In genomic region chr17:7014261-7014994, GRCh38 we compare ENCODE assay signal across 8 cellular contexts. TPM values are rescaled to one million over a fixed set of nuclear protein-coding genes. Genes with fewer than 3 reads are reported as not detected.
A peak's percentile ranks its signal among the peaks of the same experiment; 100 is the strongest.
DNase-seq lines count a peak whose midpoint lies in the region; TF ChIP-seq lines count a peak whose summit lies in the region.

No MANE protein-coding gene starts in this region.

- H3K4me1 ChIP-seq in neuron (ENCODE audit: insufficient read depth, low read length) = peaks cover 55% of the 10 kb centered on the region

- DNase-seq in GDM1 (lab: John Stamatoyannopoulos, UW) (peak; percentile 98), H7 (peak; percentile 97), LoVo (ENCODE audit: low spot score) (peak; percentile 96), activated gamma-delta T cell (lab: John Stamatoyannopoulos, UW) (peak; percentile 97), fibroblast of villous mesenchyme (ENCODE audit: low read depth) (peak; percentile 98), stromal cell of bone marrow (ENCODE audit: low read depth) (peak; percentile 94)

- H3K4me3 ChIP-seq in H7 (ENCODE audit: insufficient read depth, low read depth, low read length) (peak overlapping the region; percentile 84), fibroblast of villous mesenchyme (ENCODE audit: low read depth, low read length) (peak overlapping the region; percentile 98), neuron (ENCODE audit: low read length) (peak overlapping the region; percentile 100)

- H3K36me3 ChIP-seq in H7 (replicated peaks; ENCODE audit: control insufficient read depth, insufficient read depth, low read length) = peaks cover 3% of the 10 kb centered on the region
- peaks cover 10% of the 10 kb centered on the region for H3K36me3 ChIP-seq in neuron (ENCODE audit: insufficient read depth, low read length)

- peak; percentile 59 for TF ChIP-seq CTCF in fibroblast of villous mesenchyme (IDR thresholded peaks at IDR 0.05; ENCODE audit: insufficient read depth, low read depth, low read length)

- H2AFZ ChIP-seq in neuron (ENCODE audit: low read depth, low read length) = peak overlapping the region; percentile 31

- H3K27me3 ChIP-seq in H7 (ENCODE audit: control insufficient read depth, insufficient read depth, low read length) = no peaks in the 10 kb centered on the region
- no peaks in the 10 kb centered on the region for H3K27me3 ChIP-seq in neuron (ENCODE audit: insufficient read depth, low read length)

- no peaks in the 10 kb centered on the region for H3K9me3 ChIP-seq in neuron (ENCODE audit: low read length)

- TF ChIP-seq POLR2A in Raji (IDR thresholded peaks at IDR 0.05; ENCODE audit: insufficient read depth, low read depth, low read length) = peak; percentile 76

RNA-seq across cellular contexts. Expression of gene RNASEK, which starts 2.0 kb away (rescaled TPM):
- 180 and 238 TPM in 2 replicates for total RNA-seq in H7 (2014; rRNA removed; shearing (Covaris generic))
- 27.4 and 33.7 TPM in 2 replicates for total RNA-seq in fibroblast of villous mesenchyme

RNA-seq across cellular contexts. Expression of gene BCL6B, which starts 8.4 kb away (rescaled TPM):
- total RNA-seq in H7 (2014; rRNA removed; shearing (Covaris generic)) = 4.9 and 8.3 TPM in 2 replicates
- total RNA-seq in fibroblast of villous mesenchyme = not detected in 2 replicates

RNA-seq across cellular contexts. Expression of gene ALOX12, which starts 18.6 kb away (rescaled TPM):
- total RNA-seq in H7 (2014; rRNA removed; shearing (Covaris generic)) = 0.35 and 0.63 TPM in 2 replicates
- total RNA-seq in fibroblast of villous mesenchyme = under 0.01 TPM in 1 of 2 replicates, not detected in the other

RNA-seq across cellular contexts. Expression of gene SLC16A13, which starts 21.4 kb away (rescaled TPM):
- 0.37 and 0.48 TPM in 2 replicates for total RNA-seq in H7 (2014; rRNA removed; shearing (Covaris generic))
- total RNA-seq in fibroblast of villous mesenchyme = 1.3 TPM in 2 replicates

RNA-seq across cellular contexts. Expression of gene SLC16A11, which starts 29.5 kb away (rescaled TPM):
- 0.24 and 0.37 TPM in 2 replicates for total RNA-seq in H7 (2014; rRNA removed; shearing (Covaris generic))
- not detected in 2 replicates for total RNA-seq in fibroblast of villous mesenchyme

Comparison
In these comparisons a context has a peak if more than half of its experiments do, and no peak if none do; other contexts are left out.
1. Peak in every context shown above with its lines: DNase-seq and H3K4me3 ChIP-seq.